In genomic region chr9:97109194-97109811, GRCh38 we compare ENCODE assay signal across 8 cellular contexts.
DNase-seq lines count a peak whose midpoint lies in the region; ATAC-seq, FAIRE-seq and TF ChIP-seq lines count a peak whose summit lies in the region.

No MANE protein-coding gene starts in this region.

- no peaks in the 10 kb centered on the region for H3F3A ChIP-seq in GM23248 (ENCODE audit: insufficient read depth)

- intact Hi-C loops in K562 (cut with micrococcal nuclease) = loop anchor here (1.0 to 10.0 kb wide), 2 partner anchors 252 to 665 kb away; no protein-coding TSS in a partner anchor
- intact Hi-C loops in thyroid gland (cut with DNase I) = no loop called here

- H3K9me3 ChIP-seq in GM23248 (ENCODE audit: low read depth) = no peaks in the 10 kb centered on the region
- no peaks in the 10 kb centered on the region for H3K9me3 ChIP-seq in K562 (replicated peaks; ENCODE audit: control insufficient read depth, insufficient read depth, low read depth, low read length)
- no peaks in the 10 kb centered on the region for H3K9me3 ChIP-seq in thyroid gland
- no peaks in the 10 kb centered on the region for H3K9me3 ChIP-seq in effector memory CD4-positive, alpha-beta T cell (ENCODE audit: control insufficient read depth, low read length)

- TF ChIP-seq POLR2A in K562 (conservative IDR thresholded peaks at IDR 0.05) (no peak), thyroid gland (IDR thresholded peaks at IDR 0.05) (no peak)

- in situ Hi-C loops in GM23248 (cut with MboI) (loop anchor here (25.0 kb wide), 1 partner anchor 247 kb away; the partner anchor contains the start of gene ZNF782), K562 (cut with MboI) (no loop called here)

- no peaks in the 10 kb centered on the region for H3K9me1 ChIP-seq in K562 (ENCODE audit: control insufficient read depth, insufficient read depth, low read length)

- H3K79me2 ChIP-seq in GM23248 (ENCODE audit: insufficient read depth) (no peaks in the 10 kb centered on the region), K562 (ENCODE audit: control insufficient read depth, insufficient read depth, low read length) (no peaks in the 10 kb centered on the region)

- WGBS in GM23248 (ENCODE audit: low coverage in 1 of 2, low lambda C conversion rate in 2 of 2, missing lambda C conversion rate in 2 of 2), 2 experiments = 14 to 20% methylated on average over 4 of the region's 4 CpGs
- 0% methylated on average over 4 of the region's 4 CpGs for WGBS in K562 (ENCODE audit: insufficient coverage, low coverage, missing lambda C conversion rate)
- WGBS in thyroid gland, 2 donors = 34 to 39% methylated on average over 4 of the region's 4 CpGs

- no peak for TF ChIP-seq EP300 in K562 (IDR thresholded peaks at IDR 0.05; ENCODE audit: low read length)

- H3K4me2 ChIP-seq in GM23248 (ENCODE audit: unreplicated experiment) (no peak overlapping the region), K562 (ENCODE audit: insufficient read depth, low read length) (no peak overlapping the region)

- BruUV-seq in K562 (replicated peaks; lab: Mats Ljungman, UMichigan) = no TSS peak

- peak; percentile 85 to 92 for TF ChIP-seq RAD21 in K562 (CRISPR knock-in tag; conservative IDR thresholded peaks at IDR 0.05 in 1 of 2, IDR thresholded peaks at IDR 0.05 in 1 of 2)

- CTCF ChIA-PET in K562 (lab: Yijun Ruan, JAX; ENCODE audit: low intra/inter-chr PET ratio) = interaction anchor here (1.1 to 2.1 kb wide), 2 partner anchors 13 to 252 kb away, joined by 3 to 10 read pairs; no protein-coding TSS in a partner anchor

- H3K4me1 ChIP-seq in GM23248 (ENCODE audit: insufficient read depth) = no peaks in the 10 kb centered on the region
- no peaks in the 10 kb centered on the region for H3K4me1 ChIP-seq in K562 (replicated peaks in 1 of 2; ENCODE audit: control insufficient read depth in 2 of 2, insufficient read depth in 2 of 2, low read length in 2 of 2)
- no peaks in the 10 kb centered on the region for H3K4me1 ChIP-seq in thyroid gland
- no peaks in the 10 kb centered on the region for H3K4me1 ChIP-seq in effector memory CD4-positive, alpha-beta T cell (ENCODE audit: control insufficient read depth, insufficient read depth, low read length, poor library complexity, severe bottlenecking)

- DNase-seq in AG10803 (ENCODE audit: low read depth) (peak; percentile 16), GM23248 (peak; percentile 41), NOMO-1 treated with dmso at 0.1 percent for 144 hours (lab: John Stamatoyannopoulos, UW; ENCODE audit: unreplicated experiment) (peak; percentile 44), K562 (ENCODE audit: extremely low read depth in 1 of 4, low spot score in 3 of 4) (peak; percentile 7 to 70 (median 23)), left kidney (ENCODE audit: low read depth, low spot score) (peak; percentile 63), thyroid gland (peak; percentile 19 to 29)
- no peak for DNase-seq in effector memory CD4-positive, alpha-beta T cell

- H4K20me1 ChIP-seq in GM23248 (ENCODE audit: insufficient read depth) (no peaks in the 10 kb centered on the region), K562 (replicated peaks; ENCODE audit: control insufficient read depth, insufficient read depth, low read length) (no peaks in the 10 kb centered on the region)

- no peak overlapping the region for H2AFZ ChIP-seq in GM23248
- no peak overlapping the region for H2AFZ ChIP-seq in K562 (ENCODE audit: low read depth, low read length)

- H3K27ac ChIP-seq in GM23248 (no peak overlapping the region), K562 (ENCODE audit: extremely low read depth, low read depth, low read length) (no peak overlapping the region), thyroid gland (no peak overlapping the region)
- H3K27ac ChIP-seq in effector memory CD4-positive, alpha-beta T cell (ENCODE audit: insufficient read depth, low read length, poor library complexity, severe bottlenecking) = no peak overlapping the region

- POLR2A ChIA-PET in K562 (lab: Yijun Ruan, JAX) = no interaction called here

- no peak overlapping the region for H3K4me3 ChIP-seq in AG10803 (ENCODE audit: low read length)
- H3K4me3 ChIP-seq in GM23248 = no peak overlapping the region
- H3K4me3 ChIP-seq in K562 = no peak overlapping the region
- H3K4me3 ChIP-seq in thyroid gland (replicated peaks in 1 of 3) = no peak overlapping the region
- no peak overlapping the region for H3K4me3 ChIP-seq in effector memory CD4-positive, alpha-beta T cell (ENCODE audit: insufficient read depth, low read depth, low read length, poor library complexity, severe bottlenecking)

- H3K36me3 ChIP-seq in GM23248 (ENCODE audit: low read depth) = no peaks in the 10 kb centered on the region
- H3K36me3 ChIP-seq in K562 (ENCODE audit: control insufficient read depth, insufficient read depth, low read length) = no peaks in the 10 kb centered on the region
- H3K36me3 ChIP-seq in thyroid gland = no peaks in the 10 kb centered on the region
- no peaks in the 10 kb centered on the region for H3K36me3 ChIP-seq in effector memory CD4-positive, alpha-beta T cell (ENCODE audit: control insufficient read depth, insufficient read depth, low read length)

- H3K27me3 ChIP-seq in GM23248 (replicated peaks; ENCODE audit: insufficient read depth) = peaks cover 9% of the 10 kb centered on the region; the same call in 1 of the 2 replicates
- peaks cover 2 to 17% of the 10 kb centered on the region in 2 experiments; a peak in 2 of 5 replicates for H3K27me3 ChIP-seq in K562 (ENCODE audit: control insufficient read depth in 2 of 2, insufficient read depth in 2 of 2, low read length in 2 of 2)
- no peaks in the 10 kb centered on the region for H3K27me3 ChIP-seq in thyroid gland
- H3K27me3 ChIP-seq in effector memory CD4-positive, alpha-beta T cell (replicated peaks; ENCODE audit: control insufficient read depth, insufficient read depth, low read length, poor library complexity, severe bottlenecking) = no peaks in the 10 kb centered on the region

- no peaks in the 10 kb centered on the region for H3K9me2 ChIP-seq in GM23248 (ENCODE audit: insufficient read depth)

- TF ChIP-seq CTCF in AG10803 (conservative IDR thresholded peaks at IDR 0.05; ENCODE audit: low read length) (peak; percentile 46), K562 (IDR thresholded peaks at IDR 0.05 in 2 of 3, conservative IDR thresholded peaks at IDR 0.05 in 1 of 3; ENCODE audit: insufficient read depth in 2 of 3, low read depth in 1 of 3, low read length in 3 of 3) (peak; percentile 69 to 86 (median 74)), thyroid gland (IDR thresholded peaks at IDR 0.05) (peak in 1 of 6 experiments; percentile 17)

- FAIRE-seq in K562 (lab: Jason Lieb, UNC) = peak; percentile 81

- peak; percentile 96 for ATAC-seq in K562
- no peak for ATAC-seq in HG02973 (IDR thresholded peaks at IDR 0.05; ENCODE audit: unreplicated experiment)

- H3K9ac ChIP-seq in GM23248 = no peak overlapping the region
- H3K9ac ChIP-seq in K562 (ENCODE audit: insufficient read depth in 1 of 2, low read depth in 2 of 2, low read length in 2 of 2) = no peak overlapping the region

TF ChIP-seq in K562, 482 proteins besides CTCF, POLR2A, EP300 and RAD21 (continues in another document):
- TF ChIP-seq ZBTB12 (CRISPR knock-in tag; IDR thresholded peaks at IDR 0.05) = no peak
- no peak for TF ChIP-seq TAF1 (IDR thresholded peaks at IDR 0.05; ENCODE audit: control insufficient read depth, extremely low read depth, insufficient read depth, low read length, severe bottlenecking)
- no peak for TF ChIP-seq EP400 (IDR thresholded peaks at IDR 0.05)
- TF ChIP-seq JUND (IDR thresholded peaks at IDR 0.05; ENCODE audit: borderline replicate concordance, low read depth, low read length) = 0 out of 2 replicates have a peak, but pooled peaks have one; percentile 7
- no peak for TF ChIP-seq JUND (tag; IDR thresholded peaks at IDR 0.05; ENCODE audit: borderline replicate concordance, low read depth, low read length)
- peak; percentile 97 for TF ChIP-seq SOX6 (IDR thresholded peaks at IDR 0.05)
- peak; percentile 70 for TF ChIP-seq DEAF1 (CRISPR knock-in tag; IDR thresholded peaks at IDR 0.05)
- TF ChIP-seq BCL6 (CRISPR knock-in tag; IDR thresholded peaks at IDR 0.05) = no peak
- TF ChIP-seq ADNP (tag; IDR thresholded peaks at IDR 0.05) = no peak
- 0 out of 2 replicates have a peak, but pooled peaks have one; percentile 9 for TF ChIP-seq PKNOX1 (IDR thresholded peaks at IDR 0.05)
- no peak for TF ChIP-seq SP1 (CRISPR knock-in tag; IDR thresholded peaks at IDR 0.05)
- TF ChIP-seq NCOA1 (IDR thresholded peaks at IDR 0.05; ENCODE audit: low read depth) = no peak
- peak; percentile 66 for TF ChIP-seq SMC3 (conservative IDR thresholded peaks at IDR 0.05; ENCODE audit: insufficient read depth, low read depth, low read length)
- TF ChIP-seq GABPB1 (CRISPR knock-in tag; IDR thresholded peaks at IDR 0.05) = no peak

Comparison
In these comparisons a context has a peak if more than half of its experiments do, and no peak if none do; other contexts are left out.
1. DNase-seq: peak in AG10803 (single experiment), GM23248 (single experiment), NOMO-1 treated with dmso at 0.1 percent for 144 hours (single experiment), K562 (4 of 4), left kidney (single experiment) and thyroid gland (2 of 2); none in effector memory CD4-positive, alpha-beta T cell (0 of 3).